18 cellular contexts compared by ENCODE assay signal in the genomic region with DNA sequence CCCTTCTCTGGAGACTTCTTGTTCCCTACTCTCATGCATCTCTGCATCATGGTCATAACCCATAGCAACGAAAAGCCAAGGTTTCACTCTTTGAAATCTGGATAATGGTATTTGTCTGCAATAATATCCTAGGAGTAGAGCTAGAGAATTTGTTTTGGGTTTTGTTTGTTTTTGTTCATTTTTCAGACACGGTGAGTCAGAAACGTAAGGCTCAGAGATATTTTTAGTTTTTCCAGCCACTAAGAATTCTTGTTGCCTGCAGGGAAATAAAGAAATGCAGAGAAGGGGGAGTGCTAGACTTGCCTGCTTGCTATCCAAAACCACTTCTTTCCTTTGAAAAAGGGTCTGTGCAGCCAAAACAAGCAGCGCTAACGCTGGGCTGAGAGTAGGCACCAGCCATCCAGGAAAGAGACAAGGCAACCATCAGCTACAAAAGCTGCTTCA. TPM values are rescaled to one million over a fixed set of nuclear protein-coding genes. Genes with fewer than 3 reads are reported as not detected.
A peak's percentile ranks its signal among the peaks of the same experiment; 100 is the strongest.
DNase-seq lines count a peak whose midpoint lies in the region; ATAC-seq and TF ChIP-seq lines count a peak whose summit lies in the region.
"Had no signal": no experiment of that assay in that cellular context is flagged by ENCODE, and none has a peak within 500 bp of the region (broad histone marks: within the 10 kb centered on the region; RNA-seq: fewer than 3 reads in every experiment).

No MANE protein-coding gene starts in this region.

- POLR2A ChIA-PET in HEK293T (lab: Yijun Ruan, JAX) = no interaction called here

- no peaks in the 10 kb centered on the region for H3K9me3 ChIP-seq in adipocyte (ENCODE audit: control insufficient read depth, low read length)
- H3K9me3 ChIP-seq: transverse colon had no signal

- H3K4me3 ChIP-seq in adipocyte (ENCODE audit: low read length) = peak overlapping the region; percentile 43
- no peak overlapping the region for H3K4me3 ChIP-seq in fibroblast of mammary gland (ENCODE audit: control insufficient read depth, low read depth, low read length)
- H3K4me3 ChIP-seq: skin epidermis, transverse colon had no signal

- no peak for TF ChIP-seq CTCF in fibroblast of mammary gland (conservative IDR thresholded peaks at IDR 0.05; ENCODE audit: control insufficient read depth, insufficient read depth, low read depth, low read length)

- no peaks in the 10 kb centered on the region for H3K36me3 ChIP-seq in adipocyte (ENCODE audit: control insufficient read depth, insufficient read depth, low read length, severe bottlenecking)
- H3K36me3 ChIP-seq: transverse colon had no signal

- peaks cover 27% of the 10 kb centered on the region for H3K4me1 ChIP-seq in adipocyte (ENCODE audit: control insufficient read depth, insufficient read depth, low read length)

- CTCF ChIA-PET in HEK293T (lab: Yijun Ruan, JAX) = no interaction called here

- DNase-seq in AG08395 (ENCODE audit: low spot score) (peak; percentile 44), adipocyte (ENCODE audit: low read depth) (peak; percentile 86), fibroblast of mammary gland (ENCODE audit: low read depth) (peak; percentile 56), pons (ENCODE audit: low spot score) (peak; percentile 6), HEK293T (ENCODE audit: extremely low spot score) (no peak), NCI-H2227 (lab: John Stamatoyannopoulos, UW; ENCODE audit: unreplicated experiment) (no peak), cerebellum (ENCODE audit: low spot score) (no peak)
- DNase-seq: activated CD8-positive, alpha-beta memory T cell treated with anti-CD3 and anti-CD28 coated beads, Interleukin-2, amount 10 ng/mL, durations not matched to agents 7 days and 5 days; activated naive CD4-positive, alpha-beta T cell treated with anti-CD3 and anti-CD28 coated beads, Interleukin-2, amount 50 U/mL, for 16 hours; DMS153; KG1; left colon; naive thymus-derived CD4-positive, alpha-beta T cell; NCI-H1930; NK-92 treated with Interleukin-12 subunit alpha and Interleukin-12 subunit beta, amount 100 ng/mL, for 24 hours; transverse colon had no signal

- peak overlapping the region; percentile 52 for H3K9ac ChIP-seq in adipocyte (ENCODE audit: low read length)

- no peak for ATAC-seq in GM19467 (IDR thresholded peaks at IDR 0.05; ENCODE audit: unreplicated experiment)
- ATAC-seq: activated CD8-positive, alpha-beta memory T cell treated with anti-CD3 and anti-CD28 coated beads, Interleukin-2, amount 10 ng/mL, durations not matched to agents 7 days and 5 days; left colon; naive thymus-derived CD4-positive, alpha-beta T cell had no signal

- H3K27me3 ChIP-seq in adipocyte (replicated peaks; ENCODE audit: control insufficient read depth, insufficient read depth, low read length) = peaks cover 17% of the 10 kb centered on the region
- H3K27me3 ChIP-seq: transverse colon had no signal

TF ChIP-seq in HEK293T, 16 proteins besides CTCF, POLR2A, EP300 and RAD21:
- TF ChIP-seq FOXA1 (IDR thresholded peaks at IDR 0.05) = no peak
- no peak for TF ChIP-seq LEF1 (IDR thresholded peaks at IDR 0.05; ENCODE audit: borderline replicate concordance)
- no peak for TF ChIP-seq SUZ12 (IDR thresholded peaks at IDR 0.05)
- TF ChIP-seq FOXK2 (IDR thresholded peaks at IDR 0.05) = no peak
- no peak for TF ChIP-seq PKNOX1 (IDR thresholded peaks at IDR 0.05)
- TF ChIP-seq ZNF384 (IDR thresholded peaks at IDR 0.05) = no peak
- no peak for TF ChIP-seq SP1 (IDR thresholded peaks at IDR 0.05)
- TF ChIP-seq ARNT (IDR thresholded peaks at IDR 0.05) = no peak

RNA-seq across cellular contexts. Expression of gene POU2AF3, which starts 26.0 kb away (rescaled TPM):
- total RNA-seq in cerebellum = 0.73 TPM
- total RNA-seq: activated CD8-positive, alpha-beta memory T cell treated with anti-CD3 and anti-CD28 coated beads, Interleukin-2, amount 10 ng/mL, durations not matched to agents 7 days and 5 days; naive thymus-derived CD4-positive, alpha-beta T cell had no signal

RNA-seq across cellular contexts. Expression of gene POU2AF1, which starts 54.8 kb away (rescaled TPM):
- 0.36 TPM for total RNA-seq in cerebellum

Comparison
In these comparisons a context has a peak if more than half of its experiments do, and no peak if none do; other contexts are left out.
1. DNase-seq: peak in AG08395 (single experiment), adipocyte (single experiment), fibroblast of mammary gland (single experiment) and pons (single experiment); none in HEK293T (single experiment), NCI-H2227 (single experiment) and cerebellum (single experiment).